16 cellular contexts compared by ENCODE assay signal in genomic region chr10:85859859-85860258, GRCh38.
DNase-seq lines count a peak whose midpoint lies in the region; ATAC-seq and TF ChIP-seq lines count a peak whose summit lies in the region.
"Had no signal": no experiment of that assay in that cellular context is flagged by ENCODE, and none has a peak within 500 bp of the region (broad histone marks: within the 10 kb centered on the region; RNA-seq: fewer than 3 reads in every experiment).

No MANE protein-coding gene starts in this region.

- DNase-seq in AG20443 (ENCODE audit: low spot score) (peak; percentile 4), WTC11 (ENCODE audit: low spot score) (no peak), endodermal cell (no peak), progenitor cell of endocrine pancreas (ENCODE audit: low spot score, unreplicated experiment) (no peak), Ammon's horn (ENCODE audit: low spot score) (no peak), Right ventricle myocardium inferior (ENCODE audit: missing footprints) (no peak)
- DNase-seq: BE2C; CD4-positive, alpha-beta T cell; CD8-positive, alpha-beta memory T cell; DMS 273 treated with DMSO at 0.1 percent for 48 hours; DND-41; GOT3; HFFc6 had no signal

- H3K36me3 ChIP-seq in endodermal cell (ENCODE audit: control insufficient read depth, insufficient read depth, low read length): no peaks in the 10 kb centered on the region
- H3K36me3 ChIP-seq: BLaER1 treated with 17β-estradiol and CSF1 and Interleukin-3, amounts not matched to agents 10 nM and 100 nM; HAP-1 had no signal

- H3K4me3 Mint-ChIP-seq in WTC11 (no peak overlapping the region), endodermal cell (no peak overlapping the region), progenitor cell of endocrine pancreas (ENCODE audit: low read depth) (no peak overlapping the region)
- H3K4me3 Mint-ChIP-seq: CD14-positive monocyte; CD4-positive, alpha-beta T cell; CD8-positive, alpha-beta memory T cell; HFFc6 had no signal

- POLR2A ChIA-PET in WTC11 (lab: Charles Lee): no interaction called here

- no peak overlapping the region for H3K4me3 ChIP-seq in endodermal cell (ENCODE audit: low read length)
- H3K4me3 ChIP-seq: BLaER1 treated with 17β-estradiol and CSF1 and Interleukin-3, amounts not matched to agents 10 nM and 100 nM; HAP-1 had no signal

- H3K27me3 ChIP-seq in endodermal cell (ENCODE audit: control insufficient read depth, insufficient read depth, low read length, poor library complexity, severe bottlenecking): no peaks in the 10 kb centered on the region
- H3K27me3 ChIP-seq: BE2C; BLaER1 treated with 17β-estradiol and CSF1 and Interleukin-3, amounts not matched to agents 10 nM and 100 nM had no signal

- H3K9ac ChIP-seq in endodermal cell (ENCODE audit: extremely low read depth, low read length, poor library complexity, severe bottlenecking): no peak overlapping the region
- H3K9ac ChIP-seq: BLaER1 treated with 17β-estradiol and CSF1 and Interleukin-3, amounts not matched to agents 10 nM and 100 nM had no signal

- H3K27ac ChIP-seq in endodermal cell (ENCODE audit: low read depth, low read length): no peak overlapping the region
- H3K27ac ChIP-seq: BLaER1 treated with 17β-estradiol and CSF1 and Interleukin-3, amounts not matched to agents 10 nM and 100 nM had no signal

- TF ChIP-seq CTCF in WTC11 (IDR thresholded peaks at IDR 0.05) (no peak), endodermal cell (conservative IDR thresholded peaks at IDR 0.05) (peak; percentile 58), progenitor cell of endocrine pancreas (IDR thresholded peaks at IDR 0.05; ENCODE audit: unreplicated experiment) (peak; percentile 12)

- no peaks in the 10 kb centered on the region for H3K9me3 ChIP-seq in endodermal cell (ENCODE audit: control insufficient read depth, low read length)
- H3K9me3 ChIP-seq: BE2C; BLaER1 treated with 17β-estradiol and CSF1 and Interleukin-3, amounts not matched to agents 10 nM and 100 nM; HAP-1 had no signal

- H3K4me1 Mint-ChIP-seq in WTC11 (peaks cover 25% of the 10 kb centered on the region), endodermal cell (peaks cover 17% of the 10 kb centered on the region), progenitor cell of endocrine pancreas (ENCODE audit: low read depth) (peaks cover 6% of the 10 kb centered on the region)
- H3K4me1 Mint-ChIP-seq: CD14-positive monocyte; CD8-positive, alpha-beta memory T cell had no signal

- peak; percentile 21; the same call in 1 of the 2 replicates for ATAC-seq in WTC11
- ATAC-seq in Right ventricle myocardium inferior: no peak

- H3K27me3 Mint-ChIP-seq in WTC11 (ENCODE audit: low read depth): no peaks in the 10 kb centered on the region
- H3K27me3 Mint-ChIP-seq in endodermal cell (ENCODE audit: insufficient read depth): no peaks in the 10 kb centered on the region
- H3K27me3 Mint-ChIP-seq in progenitor cell of endocrine pancreas: no peaks in the 10 kb centered on the region

- CTCF ChIA-PET in WTC11 (lab: Charles Lee): no interaction called here

- peaks cover 25% of the 10 kb centered on the region for H3K9me3 Mint-ChIP-seq in WTC11
- no peaks in the 10 kb centered on the region for H3K9me3 Mint-ChIP-seq in endodermal cell
- no peaks in the 10 kb centered on the region for H3K9me3 Mint-ChIP-seq in progenitor cell of endocrine pancreas (ENCODE audit: low read depth)
- H3K9me3 Mint-ChIP-seq: CD4-positive, alpha-beta T cell had no signal

- no peak overlapping the region for H3K27ac Mint-ChIP-seq in WTC11
- no peak overlapping the region for H3K27ac Mint-ChIP-seq in endodermal cell
- H3K27ac Mint-ChIP-seq in progenitor cell of endocrine pancreas: no peak overlapping the region
- H3K27ac Mint-ChIP-seq: CD14-positive monocyte; CD4-positive, alpha-beta T cell; CD8-positive, alpha-beta memory T cell; HFFc6 had no signal

- intact Hi-C loops in Right ventricle myocardium inferior (cut with DNase I): no loop called here

- H3K36me3 Mint-ChIP-seq in WTC11 (no peaks in the 10 kb centered on the region), endodermal cell (ENCODE audit: low read depth) (no peaks in the 10 kb centered on the region), progenitor cell of endocrine pancreas (ENCODE audit: insufficient read depth) (no peaks in the 10 kb centered on the region)
- H3K36me3 Mint-ChIP-seq: CD14-positive monocyte; CD8-positive, alpha-beta memory T cell had no signal

- no peaks in the 10 kb centered on the region for H3K4me1 ChIP-seq in endodermal cell (ENCODE audit: control insufficient read depth, insufficient read depth, low read length)
- H3K4me1 ChIP-seq: HAP-1 had no signal

- WGBS in endodermal cell (ENCODE audit: insufficient coverage in 1 of 2, insufficient read length in 1 of 2), 2 experiments: 79% methylated on average over 2 of the region's 2 CpGs; no CpG with 5 or more reads in 1 of the 2 experiments

TF ChIP-seq in WTC11, 78 proteins besides CTCF, POLR2A, EP300 and RAD21 (continues in another document):
- TF ChIP-seq AFF4 (CRISPR knock-in tag; IDR thresholded peaks at IDR 0.05; ENCODE audit: borderline replicate concordance) (no peak), ZNF416 (CRISPR knock-in tag; IDR thresholded peaks at IDR 0.05) (no peak), ZNF317 (CRISPR knock-in tag; IDR thresholded peaks at IDR 0.05; ENCODE audit: borderline replicate concordance, low read depth) (no peak), ZNF512 (CRISPR knock-in tag; IDR thresholded peaks at IDR 0.05; ENCODE audit: borderline replicate concordance) (no peak), NFYB (CRISPR knock-in tag; conservative IDR thresholded peaks at IDR 0.05; ENCODE audit: low read depth) (no peak), E2F4 (CRISPR knock-in tag; IDR thresholded peaks at IDR 0.05; ENCODE audit: borderline replicate concordance, low read depth) (no peak), ZNF396 (CRISPR knock-in tag; IDR thresholded peaks at IDR 0.05; ENCODE audit: borderline replicate concordance) (no peak), HMGA2 (CRISPR knock-in tag; IDR thresholded peaks at IDR 0.05) (no peak)
